In genomic region chr6:145815875-145816274, GRCh38 we compare ENCODE assay signal across 8 cellular contexts. TPM values are rescaled to one million over a fixed set of nuclear protein-coding genes. Genes with fewer than 3 reads are reported as not detected.
DNase-seq lines count a peak whose midpoint lies in the region; ATAC-seq and TF ChIP-seq lines count a peak whose summit lies in the region.

No MANE protein-coding gene starts in this region.

- peak overlapping the region; percentile 60 to 99 for H3K27ac ChIP-seq in lung (ENCODE audit: low read depth in 1 of 2, low read length in 1 of 2)

- H3K4me1 ChIP-seq in lung (ENCODE audit: control insufficient read depth in 2 of 2, insufficient read depth in 2 of 2, low read length in 2 of 2), result peaks cover 2 to 3% of the 10 kb centered on the region in 2 donors

- POLR2A ChIA-PET in BJ (lab: Charles Lee), result interaction anchor here (0.6 kb wide), 1 partner anchor 30 kb away, joined by 3 read pairs; no protein-coding TSS in a partner anchor

- intact Hi-C loops in sciatic nerve (cut with DNase I), result no loop called here

- CTCF ChIA-PET in BJ (lab: Yijun Ruan, JAX), result interaction anchor here (0.5 kb wide), 1 partner anchor 79 kb away, joined by 4 read pairs; no protein-coding TSS in a partner anchor

- in situ Hi-C loops in astrocyte of the spinal cord (cut with HindIII; ENCODE audit: low sequenced_read_pairs), result no loop called here

- H3K4me3 ChIP-seq in BJ (ENCODE audit: low read depth, low read length) (peak overlapping the region; percentile 57), astrocyte of the spinal cord (ENCODE audit: low read depth, low read length) (peak overlapping the region; percentile 86), lung (no peak overlapping the region)

- 41 to 58% methylated on average over 2 of the region's 2 CpGs for WGBS in lung, 2 donors

- H3K27me3 ChIP-seq in BJ (ENCODE audit: control insufficient read depth, insufficient read depth, low read length) (no peaks in the 10 kb centered on the region), lung (ENCODE audit: control insufficient read depth, insufficient read depth) (no peaks in the 10 kb centered on the region)

- H3K36me3 ChIP-seq in BJ (ENCODE audit: control insufficient read depth, insufficient read depth, low read length), result no peaks in the 10 kb centered on the region
- H3K36me3 ChIP-seq in lung (ENCODE audit: control insufficient read depth in 2 of 2, insufficient read depth in 2 of 2, low read length in 2 of 2), result no peaks in the 10 kb centered on the region

- ATAC-seq in HG03175 (IDR thresholded peaks at IDR 0.05; ENCODE audit: unreplicated experiment) (peak; percentile 11), lung (ENCODE audit: insufficient read depth, low FRiP score) (no peak), sciatic nerve (no peak), GM21786 (IDR thresholded peaks at IDR 0.05; ENCODE audit: unreplicated experiment) (no peak)

- no peaks in the 10 kb centered on the region for H3K9me3 ChIP-seq in lung (ENCODE audit: control insufficient read depth in 2 of 2, insufficient read depth in 1 of 2, low read length in 1 of 2)

- TF ChIP-seq CTCF in BJ (IDR thresholded peaks at IDR 0.05; ENCODE audit: insufficient read depth, low read depth, low read length) (no peak), astrocyte of the spinal cord (IDR thresholded peaks at IDR 0.05; ENCODE audit: low read depth, low read length) (no peak), lung (IDR thresholded peaks at IDR 0.05; ENCODE audit: control extremely low read depth, extremely low read depth) (no peak)

- no peak for DNase-seq in BJ (ENCODE audit: low read depth)
- DNase-seq in astrocyte of the spinal cord (ENCODE audit: low read depth, low spot score), result no peak
- DNase-seq in lung (ENCODE audit: low spot score), result no peak
- DNase-seq in sciatic nerve (ENCODE audit: low spot score), result no peak
- no peak for DNase-seq in effector CD4-positive, alpha-beta T cell
- DNase-seq in NK-92 treated with Interleukin-12 subunit alpha and Interleukin-12 subunit beta, amount 100 ng/mL, for 24 hours (lab: John Stamatoyannopoulos, UW), result no peak

RNA-seq across cellular contexts. Expression of gene FBXO30, which starts 1.3 kb away (rescaled TPM):
- polyA plus RNA-seq in BJ (2011; rRNA removed) (3.5 and 7.3 TPM in 2 replicates), lung (1 to 10 TPM; 3.9 to 4.4 TPM)
- polyA minus RNA-seq in BJ (2011; rRNA and poly(A)+ RNA removed), result 6.4 and 8.3 TPM in 2 replicates
- total RNA-seq in lung (10 to 100 TPM in 1 of 2 donors, 1 to 10 TPM in 1; 6.8 to 16.1 TPM), sciatic nerve (13.0 TPM)
